23 cellular contexts compared by ENCODE assay signal in the genomic region with DNA sequence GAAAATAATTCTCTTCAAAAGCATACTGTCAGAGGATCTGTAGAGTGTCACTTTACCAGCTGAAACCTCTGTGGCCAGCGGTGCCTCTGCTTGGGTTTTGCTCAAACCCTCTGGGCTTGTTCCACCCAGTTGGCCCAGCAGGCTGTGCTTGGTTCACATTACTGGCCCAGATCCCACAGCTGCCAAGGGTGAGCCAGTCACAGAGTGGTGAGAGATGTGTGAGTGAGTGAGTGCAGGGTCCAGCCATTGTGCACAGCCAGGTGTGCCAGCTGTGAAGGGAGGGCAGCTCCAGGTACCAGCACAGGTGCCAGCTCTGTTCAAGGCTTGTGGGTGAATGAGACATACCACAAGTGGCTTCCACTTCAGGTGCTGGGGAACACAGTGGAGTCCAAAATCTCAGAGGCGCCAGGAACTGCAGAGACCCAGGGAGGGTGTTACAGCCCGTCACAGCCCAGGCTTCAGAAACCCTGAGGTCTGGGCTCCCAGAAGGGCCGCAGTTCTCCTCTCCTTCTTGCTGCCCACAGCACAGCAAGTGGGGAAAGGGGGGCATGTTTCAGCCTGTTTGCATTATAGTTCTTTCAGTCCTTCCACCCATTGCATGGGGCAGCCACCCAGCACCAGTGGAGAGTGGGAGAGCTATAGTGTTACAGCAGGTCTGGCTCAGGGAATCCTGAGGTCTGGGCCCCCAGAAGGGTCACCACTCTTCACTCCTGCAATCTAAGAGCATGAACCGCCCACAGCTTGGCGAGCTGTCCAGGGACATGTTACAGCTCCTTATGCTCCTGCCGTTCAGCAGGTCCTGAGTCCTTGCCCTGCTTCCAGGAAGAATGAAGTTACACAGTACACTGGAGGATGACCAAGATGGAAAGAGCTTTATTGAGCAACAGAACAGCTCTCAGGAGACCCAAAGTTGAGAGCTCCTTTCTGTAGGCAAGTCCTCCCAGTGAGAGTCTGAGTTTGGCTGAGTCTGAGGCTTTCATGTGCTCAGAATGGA.
DNase-seq lines count a peak whose midpoint lies in the region; ATAC-seq, FAIRE-seq and TF ChIP-seq lines count a peak whose summit lies in the region.
"Had no signal": no experiment of that assay in that cellular context is flagged by ENCODE, and none has a peak within 500 bp of the region (broad histone marks: within the 10 kb centered on the region; RNA-seq: fewer than 3 reads in every experiment).

No MANE protein-coding gene starts in this region.

- no CpG with 5 or more reads among the region's 7 CpGs for WGBS in H9 (ENCODE audit: extremely low coverage, insufficient read length, low lambda C conversion rate)

- H3K27ac ChIP-seq in H9 (ENCODE audit: insufficient read length, low read depth, low read length) (no peak overlapping the region), left ventricle myocardium inferior (replicated peaks) (no peak overlapping the region)
- H3K27ac ChIP-seq: BLaER1, PC-9, SJSA1 had no signal

- H4K20me1 ChIP-seq in H9 (ENCODE audit: control insufficient read depth, insufficient read depth, insufficient read length), result no peaks in the 10 kb centered on the region
- H4K20me1 ChIP-seq: BLaER1 had no signal

- DNase-seq in H9 (peak; percentile 22), bronchial epithelial cell (ENCODE audit: low read depth) (peak; percentile 5), left ventricle myocardium inferior (peak; percentile 19), skeletal muscle cell (ENCODE audit: low read depth) (peak; percentile 9), H54 (ENCODE audit: insufficient read length, low spot score) (no peak)
- no peak for DNase-seq in stimulated activated CD4-positive, alpha-beta T cell treated with anti-CD3 and anti-CD28 coated beads, Interleukin-15, amount 100 ng/mL, for 24 hours
- DNase-seq: DMS153, GDM1, Karpas-422, MG63, NCI-H1092, NCI-H187, NCI-H2227 treated with DMSO at 0.1 percent for 48 hours, NCI-H524 treated with DMSO at 0.1 percent for 48 hours, PC-9 had no signal

- H3K27me3 ChIP-seq in H9 (ENCODE audit: insufficient read depth, low read length) (no peaks in the 10 kb centered on the region), bronchial epithelial cell (ENCODE audit: control insufficient read depth, insufficient read depth, low read length) (no peaks in the 10 kb centered on the region), left ventricle myocardium inferior (ENCODE audit: low read depth) (no peaks in the 10 kb centered on the region)
- H3K27me3 ChIP-seq: BLaER1, MG63, SJSA1 had no signal

- no peaks in the 10 kb centered on the region for H3K36me3 Mint-ChIP-seq in H9 (ENCODE audit: insufficient read depth in 1 of 3, low read depth in 3 of 3)
- H3K36me3 Mint-ChIP-seq: CD4-positive, alpha-beta memory T cell; IgD-negative memory B cell had no signal

- no peak overlapping the region for H3T11ph ChIP-seq in H9 (ENCODE audit: low read length)

- H2BK15ac ChIP-seq in H9 (ENCODE audit: low read depth, low read length), result no peak overlapping the region

- H3K79me1 ChIP-seq in H9 (ENCODE audit: insufficient read depth, low read depth, low read length, poor library complexity, severe bottlenecking), result no peaks in the 10 kb centered on the region

- TF ChIP-seq POLR2A in H54 (IDR thresholded peaks at IDR 0.05; ENCODE audit: low read depth, low read length), result no peak

- no peak overlapping the region for H4K8ac ChIP-seq in H9 (replicated peaks; ENCODE audit: insufficient read length, low read depth, low read length)

- no peak overlapping the region for H2BK120ac ChIP-seq in H9 (ENCODE audit: low read depth, low read length, poor library complexity, severe bottlenecking)

- H3K27me3 Mint-ChIP-seq in H9 (ENCODE audit: low read depth), result no peaks in the 10 kb centered on the region
- H3K27me3 Mint-ChIP-seq: CD4-positive, alpha-beta memory T cell; IgD-negative memory B cell had no signal

- H3K4me1 ChIP-seq in H9 (ENCODE audit: insufficient read depth, low read length) (no peaks in the 10 kb centered on the region), left ventricle myocardium inferior (no peaks in the 10 kb centered on the region)
- H3K4me1 ChIP-seq: BLaER1, SJSA1 had no signal

- H3K27ac Mint-ChIP-seq in H9, result no peak overlapping the region
- H3K27ac Mint-ChIP-seq: CD4-positive, alpha-beta memory T cell; IgD-negative memory B cell had no signal

- no peak overlapping the region for H2AFZ ChIP-seq in H9 (ENCODE audit: low read length)
- H2AFZ ChIP-seq: PC-9 had no signal

- H3K14ac ChIP-seq in H9 (ENCODE audit: insufficient read depth, low read length), result no peak overlapping the region

- H3K4me3 ChIP-seq in bronchial epithelial cell (ENCODE audit: low read depth, low read length) (no peak overlapping the region), left ventricle myocardium inferior (no peak overlapping the region), skeletal muscle cell (ENCODE audit: low read depth, low read length) (no peak overlapping the region)
- H3K4me3 ChIP-seq: BLaER1, HAP-1, MG63, PC-9, SJSA1 had no signal

- no peaks in the 10 kb centered on the region for H3K36me3 ChIP-seq in bronchial epithelial cell (ENCODE audit: control insufficient read depth, insufficient read depth, low read length)
- H3K36me3 ChIP-seq in left ventricle myocardium inferior, result no peaks in the 10 kb centered on the region
- H3K36me3 ChIP-seq: BLaER1, HAP-1, MG63, SJSA1 had no signal

- TF ChIP-seq CTCF in H9 (conservative IDR thresholded peaks at IDR 0.05) (no peak), bronchial epithelial cell (IDR thresholded peaks at IDR 0.05; ENCODE audit: insufficient read depth, low read length, severe bottlenecking) (no peak), left ventricle myocardium inferior (IDR thresholded peaks at IDR 0.05; ENCODE audit: borderline replicate concordance) (no peak)

- H3K56ac ChIP-seq in H9 (ENCODE audit: insufficient read length, low read depth, low read length), result no peak overlapping the region

- no peak overlapping the region for H2BK12ac ChIP-seq in H9 (ENCODE audit: insufficient read length, low read depth, low read length)

- H3K9me3 Mint-ChIP-seq in H9, result no peaks in the 10 kb centered on the region

- no peak overlapping the region for H3K23ac ChIP-seq in H9 (ENCODE audit: insufficient read length, low read depth, low read length)

- no peaks in the 10 kb centered on the region for H3K79me2 ChIP-seq in H9 (ENCODE audit: insufficient read depth, low read length)

- intact Hi-C loops in left ventricle myocardium inferior (cut with micrococcal nuclease), result no loop called here

- no peak overlapping the region for H2BK20ac ChIP-seq in H9 (ENCODE audit: low read depth, low read length, poor library complexity, severe bottlenecking)

- no peak overlapping the region for H4K5ac ChIP-seq in H9 (ENCODE audit: insufficient read length, low read depth, low read length)

- no peak overlapping the region for H3K4ac ChIP-seq in H9 (ENCODE audit: low read depth, low read length)

- H3K9me3 ChIP-seq in H9 (ENCODE audit: control insufficient read depth, low read depth, low read length) (no peaks in the 10 kb centered on the region), left ventricle myocardium inferior (replicated peaks) (no peaks in the 10 kb centered on the region)
- H3K9me3 ChIP-seq: HAP-1, MG63 had no signal

- H3K23me2 ChIP-seq in H9 (ENCODE audit: insufficient read length, low read depth, low read length, poor library complexity, severe bottlenecking), result no peaks in the 10 kb centered on the region

- H3K9ac ChIP-seq in H9 (ENCODE audit: extremely low read depth, insufficient read length, low read length), result no peak overlapping the region
- H3K9ac ChIP-seq: BLaER1 had no signal

- ATAC-seq in HG03108 (IDR thresholded peaks at IDR 0.05; ENCODE audit: unreplicated experiment), result no peak

- H3K4me3 Mint-ChIP-seq in H9, result no peak overlapping the region
- H3K4me3 Mint-ChIP-seq: CD4-positive, alpha-beta memory T cell had no signal

- H2AK5ac ChIP-seq in H9 (ENCODE audit: insufficient read length, low read length), result no peak overlapping the region

- H3K4me1 Mint-ChIP-seq in H9, result peaks cover 3 to 9% of the 10 kb centered on the region in 2 experiments
- H3K4me1 Mint-ChIP-seq: CD4-positive, alpha-beta memory T cell; IgD-negative memory B cell had no signal

- H2BK5ac ChIP-seq in H9 (ENCODE audit: insufficient read length, low read length), result no peak overlapping the region

- no peak overlapping the region for H4K91ac ChIP-seq in H9 (ENCODE audit: insufficient read length, low read depth, low read length)

- no peak overlapping the region for H3K18ac ChIP-seq in H9 (ENCODE audit: insufficient read length, low read depth, low read length)

- no peak overlapping the region for H3K4me2 ChIP-seq in H9 (ENCODE audit: insufficient read depth, insufficient read length, low read length)
- H3K4me2 ChIP-seq: BLaER1, PC-9 had no signal

- no peak for FAIRE-seq in bronchial epithelial cell (lab: Jason Lieb, UNC)
- FAIRE-seq in H54 (lab: Jason Lieb, UNC), result no peak
- FAIRE-seq: A204.1, HTR-8/SVneo had no signal

Comparison
In these comparisons a context has a peak if more than half of its experiments do, and no peak if none do; other contexts are left out.
1. DNase-seq: peak in H9 (single experiment), bronchial epithelial cell (single experiment), left ventricle myocardium inferior (single experiment) and skeletal muscle cell (single experiment); none in H54 (single experiment) and stimulated activated CD4-positive, alpha-beta T cell treated with anti-CD3 and anti-CD28 coated beads, Interleukin-15, amount 100 ng/mL, for 24 hours (single experiment).